ENCODE assay signal across 8 cellular contexts in the genomic region with DNA sequence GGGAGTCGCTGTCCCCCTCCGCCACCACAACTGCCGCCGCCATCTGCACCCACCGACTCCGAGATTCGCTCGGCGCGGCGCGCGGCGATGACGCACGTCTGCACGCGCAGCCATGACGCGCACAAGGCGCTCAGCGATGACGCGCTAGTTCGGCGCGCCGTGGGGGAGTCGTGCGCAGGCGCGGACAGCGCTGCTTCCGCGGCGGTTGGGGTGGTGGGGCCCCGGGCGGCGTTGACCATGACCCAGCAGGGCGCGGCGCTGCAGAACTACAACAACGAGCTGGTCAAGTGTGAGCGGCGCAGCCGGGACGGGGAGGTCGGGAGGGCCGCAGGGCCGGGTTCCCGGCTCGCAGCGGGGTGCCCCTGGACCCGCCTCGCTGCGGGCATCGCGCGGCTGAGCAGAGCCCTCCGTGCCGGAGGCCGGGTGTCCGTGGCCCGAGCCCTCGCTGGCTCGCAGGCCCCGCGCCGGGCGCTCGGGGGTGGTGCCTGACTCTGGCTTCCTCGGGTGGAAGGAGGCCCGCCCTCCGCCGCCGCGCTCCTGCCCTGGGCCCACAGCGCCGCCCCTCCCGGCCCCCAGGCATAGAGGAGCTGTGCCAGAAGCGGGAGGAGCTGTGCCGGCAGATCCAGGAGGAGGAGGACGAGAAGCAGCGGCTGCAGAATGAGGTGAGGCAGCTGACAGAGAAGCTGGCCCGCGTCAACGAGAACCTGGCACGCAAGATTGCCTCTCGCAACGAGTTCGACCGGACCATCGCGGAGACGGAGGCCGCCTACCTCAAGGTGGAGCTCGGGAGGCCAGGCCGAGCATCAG. TPM values are rescaled to one million over a fixed set of nuclear protein-coding genes. Genes with fewer than 3 reads are reported as not detected.
DNase-seq lines count a peak whose midpoint lies in the region; ATAC-seq and TF ChIP-seq lines count a peak whose summit lies in the region.

Gene ANAPC2, minus strand, starts transcription at position 71 of the 807 bp plus-strand sequence. Its CDS starts 28 bp downstream, at position 43.
Gene SSNA1, plus strand, starts transcription at position 187 of the 807 bp plus-strand sequence. Its CDS starts 51 bp downstream, at position 238.

- ATAC-seq in GM18909 (IDR thresholded peaks at IDR 0.05; ENCODE audit: poor library complexity, unreplicated experiment): peak; percentile 74
- peak; percentile 84 for ATAC-seq in HG03175 (IDR thresholded peaks at IDR 0.05; ENCODE audit: unreplicated experiment)

- TF ChIP-seq CTCF in AG09319 (IDR thresholded peaks at IDR 0.05; ENCODE audit: low read depth, low read length): peak; percentile 47

- DNase-seq in AG09319 (ENCODE audit: extremely low read depth, low read depth): peak; percentile 78
- peak; percentile 36 for DNase-seq in NCI-H446 treated with DMSO at 0.1 percent for 48 hours (lab: John Stamatoyannopoulos, UW)
- peak; percentile 96 for DNase-seq in activated CD4-positive, CD25-positive, alpha-beta regulatory T cell treated with anti-CD3 and anti-CD28 coated beads, Interleukin-2, amount 50 U/mL, for 72 hours
- peak; percentile 89 for DNase-seq in cerebellum (ENCODE audit: low spot score)
- peak; percentile 77 for DNase-seq in kidney glomerular epithelial cell (lab: John Stamatoyannopoulos, UW)
- peak; percentile 80 to 91 for DNase-seq in stimulated activated CD4-positive, alpha-beta T cell treated with anti-CD3 and anti-CD28 coated beads, Interleukin-1b, Interleukin-23, amount 100 ng/mL, for 1 hour (ENCODE audit: low read depth in 2 of 2)

RNA-seq across cellular contexts. Expression of gene ANAPC2, which starts in this region (rescaled TPM):
- total RNA-seq in cerebellum: 22.0 TPM

RNA-seq across cellular contexts. Expression of gene SSNA1, which starts in this region (rescaled TPM):
- 16.4 TPM for total RNA-seq in cerebellum

Comparison
In these comparisons a context has a peak if more than half of its experiments do, and no peak if none do; other contexts are left out.
1. Peak in every context shown above with its lines: DNase-seq and ATAC-seq.
2. DNase-seq: peak in every context shown above with its lines; median percentile 96 in activated CD4-positive, CD25-positive, alpha-beta regulatory T cell treated with anti-CD3 and anti-CD28 coated beads, Interleukin-2, amount 50 U/mL, for 72 hours; 89 in cerebellum; 86 in stimulated activated CD4-positive, alpha-beta T cell treated with anti-CD3 and anti-CD28 coated beads, Interleukin-1b, Interleukin-23, amount 100 ng/mL, for 1 hour; 78 in AG09319; 77 in kidney glomerular epithelial cell; 36 in NCI-H446 treated with DMSO at 0.1 percent for 48 hours.